ENCODE assay signal across 1 cellular context in genomic region chr14:67444395-67444794, GRCh38.
A peak's percentile ranks its signal among the peaks of the same experiment; 100 is the strongest.
TF ChIP-seq lines count a peak whose summit lies in the region.

No MANE protein-coding gene starts in this region.

TF ChIP-seq in endothelial cell of umbilical vein, 7 proteins besides CTCF, POLR2A, EP300 and RAD21 (continued from another document):
- TF ChIP-seq GATA2 (IDR thresholded peaks at IDR 0.05; ENCODE audit: insufficient read depth, insufficient read length, low read depth, low read length) (peak; percentile 15), POLR2AphosphoS5 (IDR thresholded peaks at IDR 0.05; ENCODE audit: insufficient read depth, low read depth, low read length) (no peak), JUN (IDR thresholded peaks at IDR 0.05; ENCODE audit: borderline replicate concordance, insufficient read depth, insufficient read length, low read depth) (peak; percentile 32)
TF ChIP-seq in endothelial cell of umbilical vein: peak in this region for 3.
